In genomic region chr2:67322361-67323001, GRCh38 we compare ENCODE assay signal across 8 cellular contexts.
DNase-seq lines count a peak whose midpoint lies in the region; ATAC-seq, FAIRE-seq and TF ChIP-seq lines count a peak whose summit lies in the region.

No MANE protein-coding gene starts in this region.

- H3K9me3 ChIP-seq in SK-N-MC (ENCODE audit: low read depth, low read length) (no peaks in the 10 kb centered on the region), cardiac muscle cell (ENCODE audit: low read depth) (no peaks in the 10 kb centered on the region), small intestine (ENCODE audit: control insufficient read depth, low read depth) (no peaks in the 10 kb centered on the region), spleen (no peaks in the 10 kb centered on the region)

- TF ChIP-seq CTCF in AG09309 (IDR thresholded peaks at IDR 0.05; ENCODE audit: control insufficient read depth, insufficient read depth, low read depth, low read length, missing control alignments), result peak; percentile 33
- TF ChIP-seq CTCF in cardiac muscle cell (IDR thresholded peaks at IDR 0.05; ENCODE audit: low read depth, low read length), result peak; percentile 35
- no peak for TF ChIP-seq CTCF in spleen (IDR thresholded peaks at IDR 0.05 in 8 of 11, conservative IDR thresholded peaks at IDR 0.05 in 3 of 11)

- DNase-seq in AG09309 (ENCODE audit: low read depth), result no peak
- DNase-seq in HT1080 (ENCODE audit: low read depth), result peak; percentile 78
- no peak for DNase-seq in SK-N-MC (ENCODE audit: low read depth, low spot score)
- peak; percentile 52 to 70 for DNase-seq in cardiac muscle cell (ENCODE audit: low read depth in 1 of 2, low spot score in 1 of 2)
- peak; percentile 46 for DNase-seq in small intestine
- DNase-seq in stimulated activated CD4-positive, alpha-beta T cell treated with anti-CD3 and anti-CD28 coated beads, Interleukin-4, amount 100 ng/mL, for 1 hour, result no peak
- DNase-seq in spleen, result no peak

- no peak overlapping the region for H3K9ac ChIP-seq in SK-N-MC (ENCODE audit: insufficient read length)

- intact Hi-C loops in spleen (cut with DNase I; ENCODE audit: low total_unique reads), result no loop called here

- H3K27ac ChIP-seq in SK-N-MC (peak overlapping the region; percentile 67; the same call in 1 of the 2 replicates), cardiac muscle cell (no peak overlapping the region), small intestine (ENCODE audit: low read depth in 1 of 2, low read length in 1 of 2) (no peak overlapping the region), spleen (no peak overlapping the region)

- H3K27me3 ChIP-seq in cardiac muscle cell (no peaks in the 10 kb centered on the region), small intestine (ENCODE audit: control insufficient read depth in 2 of 2, insufficient read depth in 2 of 2, low read length in 2 of 2) (peaks cover 0 to 2% of the 10 kb centered on the region in 2 donors), spleen (replicated peaks in 1 of 7) (no peaks in the 10 kb centered on the region)

- WGBS in small intestine, 3 donors, result 33 to 63% (median 33%) methylated on average over 3 of the region's 3 CpGs
- 50 to 68% (median 63%) methylated on average over 3 of the region's 3 CpGs for WGBS in spleen, 5 donors

- no peak for ATAC-seq in HG03442 (IDR thresholded peaks at IDR 0.05; ENCODE audit: unreplicated experiment)

- FAIRE-seq in small intestine (lab: Jason Lieb, UNC), result no peak

- H3K36me3 ChIP-seq in SK-N-MC (ENCODE audit: insufficient read depth, low read length) (no peaks in the 10 kb centered on the region), cardiac muscle cell (no peaks in the 10 kb centered on the region), small intestine (ENCODE audit: control insufficient read depth in 2 of 2, insufficient read depth in 2 of 2, low read length in 2 of 2) (no peaks in the 10 kb centered on the region), spleen (no peaks in the 10 kb centered on the region)

- no peak for TF ChIP-seq POLR2A in spleen (IDR thresholded peaks at IDR 0.05)

- H3K4me3 ChIP-seq in AG09309 (ENCODE audit: control insufficient read depth, low read depth, low read length) (no peak overlapping the region), SK-N-MC (no peak overlapping the region; the same call in 1 of the 2 replicates), cardiac muscle cell (no peak overlapping the region), small intestine (ENCODE audit: low read depth in 1 of 2, low read length in 2 of 2) (no peak overlapping the region), spleen (no peak overlapping the region)

- peaks cover 26% of the 10 kb centered on the region for H3K4me1 ChIP-seq in cardiac muscle cell (ENCODE audit: low read depth)
- H3K4me1 ChIP-seq in small intestine (ENCODE audit: control insufficient read depth in 2 of 2, insufficient read depth in 1 of 2, low read depth in 1 of 2, low read length in 1 of 2), result no peaks in the 10 kb centered on the region
- no peaks in the 10 kb centered on the region for H3K4me1 ChIP-seq in spleen

Comparison
In these comparisons a context has a peak if more than half of its experiments do, and no peak if none do; other contexts are left out.
1. DNase-seq: peak in HT1080 (single experiment), cardiac muscle cell (2 of 2) and small intestine (single experiment); none in AG09309 (single experiment), SK-N-MC (single experiment), stimulated activated CD4-positive, alpha-beta T cell treated with anti-CD3 and anti-CD28 coated beads, Interleukin-4, amount 100 ng/mL, for 1 hour (single experiment) and spleen (single experiment).
2. CTCF ChIP-seq: peak in AG09309 (single experiment) and cardiac muscle cell (single experiment); none in spleen (0 of 11).